ENCODE assay signal across 2 cellular contexts in the genomic region with DNA sequence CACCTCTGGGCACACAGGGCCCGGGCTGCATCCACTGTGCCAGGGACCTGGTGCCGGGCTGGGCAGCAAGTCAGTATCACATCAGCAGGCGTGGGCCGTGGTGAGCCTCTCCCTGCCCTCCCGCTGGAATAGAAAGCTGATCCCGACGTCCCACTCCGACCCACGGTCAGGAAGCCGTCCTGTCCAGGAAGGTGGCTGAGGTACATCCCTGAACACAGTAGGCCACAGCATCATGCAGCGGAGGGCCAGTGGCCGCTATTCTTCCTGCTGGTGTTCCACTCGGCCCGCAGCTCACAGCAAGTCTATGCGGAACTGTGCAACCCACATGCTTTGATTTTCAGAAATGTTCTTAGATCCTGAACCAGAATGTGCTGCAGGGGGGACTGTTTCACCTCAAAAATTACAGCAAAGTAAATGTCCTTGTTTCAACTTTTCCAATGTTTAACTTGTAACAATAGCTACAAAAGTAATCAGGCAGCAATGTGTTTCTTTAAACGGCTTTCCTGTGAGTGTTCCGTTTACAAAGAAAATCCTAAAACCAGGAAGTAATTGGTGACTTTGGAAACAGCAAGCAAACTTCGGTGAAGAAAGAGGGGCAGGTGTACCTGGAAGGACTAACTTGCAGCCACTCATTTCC.
TF ChIP-seq lines count a peak whose summit lies in the region.

No MANE protein-coding gene starts in this region.

TF ChIP-seq in endothelial cell of umbilical vein, 7 proteins besides CTCF, POLR2A, EP300 and RAD21 (continued from another document):
- no peak for TF ChIP-seq MYC (IDR thresholded peaks at IDR 0.05; ENCODE audit: low read depth, low read length)
- TF ChIP-seq, protein P1, sequence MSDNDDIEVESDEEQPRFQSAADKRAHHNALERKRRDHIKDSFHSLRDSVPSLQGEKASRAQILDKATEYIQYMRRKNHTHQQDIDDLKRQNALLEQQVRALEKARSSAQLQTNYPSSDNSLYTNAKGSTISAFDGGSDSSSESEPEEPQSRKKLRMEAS (IDR thresholded peaks at IDR 0.05; ENCODE audit: insufficient read depth, insufficient read length), result no peak
- no peak for TF ChIP-seq GATA2 (IDR thresholded peaks at IDR 0.05; ENCODE audit: insufficient read depth, insufficient read length, low read depth, low read length)
- no peak for TF ChIP-seq POLR2AphosphoS5 (IDR thresholded peaks at IDR 0.05; ENCODE audit: insufficient read depth, low read depth, low read length)
- no peak for TF ChIP-seq FOS (IDR thresholded peaks at IDR 0.05; ENCODE audit: borderline replicate concordance, insufficient read depth, low read length)

TF ChIP-seq in HEK293T, 16 proteins besides CTCF, POLR2A, EP300 and RAD21 (continued from another document):
- TF ChIP-seq FOXK2 (IDR thresholded peaks at IDR 0.05) (no peak), FOXM1 (IDR thresholded peaks at IDR 0.05; ENCODE audit: borderline replicate concordance) (no peak), CTBP1 (IDR thresholded peaks at IDR 0.05; ENCODE audit: borderline replicate concordance) (no peak), NFRKB (IDR thresholded peaks at IDR 0.05) (no peak), ZNF384 (IDR thresholded peaks at IDR 0.05) (no peak), SP1 (IDR thresholded peaks at IDR 0.05) (no peak), BHLHE40 (IDR thresholded peaks at IDR 0.05; ENCODE audit: borderline replicate concordance) (no peak), FOXA1 (IDR thresholded peaks at IDR 0.05) (no peak), LEF1 (IDR thresholded peaks at IDR 0.05; ENCODE audit: borderline replicate concordance) (no peak), TARDBP (IDR thresholded peaks at IDR 0.05) (no peak), HDGF (IDR thresholded peaks at IDR 0.05; ENCODE audit: borderline replicate concordance) (no peak)
- TF ChIP-seq, protein P2, sequence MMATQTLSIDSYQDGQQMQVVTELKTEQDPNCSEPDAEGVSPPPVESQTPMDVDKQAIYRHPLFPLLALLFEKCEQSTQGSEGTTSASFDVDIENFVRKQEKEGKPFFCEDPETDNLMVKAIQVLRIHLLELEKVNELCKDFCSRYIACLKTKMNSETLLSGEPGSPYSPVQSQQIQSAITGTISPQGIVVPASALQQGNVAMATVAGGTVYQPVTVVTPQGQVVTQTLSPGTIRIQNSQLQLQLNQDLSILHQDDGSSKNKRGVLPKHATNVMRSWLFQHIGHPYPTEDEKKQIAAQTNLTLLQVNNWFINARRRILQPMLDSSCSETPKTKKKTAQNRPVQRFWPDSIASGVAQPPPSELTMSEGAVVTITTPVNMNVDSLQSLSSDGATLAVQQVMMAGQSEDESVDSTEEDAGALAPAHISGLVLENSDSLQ (IDR thresholded peaks at IDR 0.05), result no peak
